22 cellular contexts compared by ENCODE assay signal in genomic region chr4:40448875-40449274, GRCh38.
DNase-seq lines count a peak whose midpoint lies in the region; ATAC-seq and TF ChIP-seq lines count a peak whose summit lies in the region.
"Had no signal": no experiment of that assay in that cellular context is flagged by ENCODE, and none has a peak within 500 bp of the region (broad histone marks: within the 10 kb centered on the region; RNA-seq: fewer than 3 reads in every experiment).

No MANE protein-coding gene starts in this region.

- H2AFZ ChIP-seq in neuron (ENCODE audit: low read depth, low read length): peak overlapping the region; percentile 36

- TF ChIP-seq CTCF in epithelial cell of esophagus (IDR thresholded peaks at IDR 0.05; ENCODE audit: insufficient read depth, low read depth, low read length, missing control alignments): no peak

- peak; percentile 36 for DNase-seq in ELF-1 (ENCODE audit: low read depth, low spot score)
- DNase-seq in NCI-H226: peak; percentile 5
- DNase-seq in epithelial cell of esophagus (ENCODE audit: low read depth): peak; percentile 42
- DNase-seq in stimulated activated CD4-positive, alpha-beta T cell treated with anti-CD3 and anti-CD28 coated beads, Interleukin-1b, Interleukin-23, amount 100 ng/mL, for 48 hours: no peak
- no peak for DNase-seq in activated CD4-positive, alpha-beta T cell treated with anti-CD3 and anti-CD28 coated beads, Interleukin-2, amount 50 U/mL, for 48 hours
- no peak for DNase-seq in DMS114 treated with DMSO at 0.1 percent for 48 hours (lab: John Stamatoyannopoulos, UW; ENCODE audit: unreplicated experiment)
- DNase-seq: activated CD4-positive, alpha-beta T cell treated with anti-CD3 and anti-CD28 coated beads, Interleukin-2, amount 50 U/mL, for 1 hour; activated effector memory CD4-positive, alpha-beta T cell treated with Interleukin-2 at 50 U/mL for 16 hours; adrenal gland; AML-193; effector CD4-positive, alpha-beta T cell; HCEC 1CT; NCI-H1048; NCI-H2029; NCI-H446 treated with DMSO at 0.1 percent for 48 hours; SHP77; stimulated activated CD4-positive, alpha-beta T cell treated with anti-CD3 and anti-CD28 coated beads, Interleukin-4, amount 100 ng/mL, for 24 hours; stimulated activated naive CD8-positive, alpha-beta T cell treated with anti-CD3 and anti-CD28 coated beads, Interleukin-15, amount 100 ng/mL, for 72 hours had no signal

- H3K27me3 ChIP-seq in neuron (ENCODE audit: insufficient read depth, low read length): peaks cover 5% of the 10 kb centered on the region
- H3K27me3 ChIP-seq: adrenal gland, cardiac muscle cell had no signal

- H3K9me3 ChIP-seq in neuron (ENCODE audit: low read length): no peaks in the 10 kb centered on the region
- H3K9me3 ChIP-seq: adrenal gland had no signal

- peaks cover 3% of the 10 kb centered on the region for H3K4me1 ChIP-seq in neuron (ENCODE audit: insufficient read depth, low read length)

- H3K4me3 ChIP-seq in epithelial cell of esophagus (ENCODE audit: low read length) (no peak overlapping the region), neuron (ENCODE audit: low read length) (no peak overlapping the region)
- H3K4me3 ChIP-seq: adrenal gland, cardiac muscle cell, skin epidermis had no signal

- H3K36me3 ChIP-seq in neuron (ENCODE audit: insufficient read depth, low read length): no peaks in the 10 kb centered on the region
- H3K36me3 ChIP-seq: cardiac muscle cell had no signal

- no peak for ATAC-seq in GM21360 (IDR thresholded peaks at IDR 0.05; ENCODE audit: unreplicated experiment)
- ATAC-seq: stimulated activated naive CD8-positive, alpha-beta T cell treated with anti-CD3 and anti-CD28 coated beads, Interleukin-15, amount 100 ng/mL, for 72 hours had no signal

Comparison
In these comparisons a context has a peak if more than half of its experiments do, and no peak if none do; other contexts are left out.
1. DNase-seq: peak in ELF-1 (single experiment), NCI-H226 (single experiment) and epithelial cell of esophagus (single experiment); none in stimulated activated CD4-positive, alpha-beta T cell treated with anti-CD3 and anti-CD28 coated beads, Interleukin-1b, Interleukin-23, amount 100 ng/mL, for 48 hours (single experiment), activated CD4-positive, alpha-beta T cell treated with anti-CD3 and anti-CD28 coated beads, Interleukin-2, amount 50 U/mL, for 48 hours (0 of 2) and DMS114 treated with DMSO at 0.1 percent for 48 hours (single experiment).